ENCODE assay signal across 11 cellular contexts in genomic region chr15:39213385-39213840, GRCh38.
DNase-seq lines count a peak whose midpoint lies in the region; ATAC-seq and TF ChIP-seq lines count a peak whose summit lies in the region.
"Had no signal": no experiment of that assay in that cellular context is flagged by ENCODE, and none has a peak within 500 bp of the region (broad histone marks: within the 10 kb centered on the region; RNA-seq: fewer than 3 reads in every experiment).

No MANE protein-coding gene starts in this region.

- CTCF ChIA-PET in activated CD4-positive, alpha-beta T cell treated with anti-CD3 and anti-CD28 coated beads, Interleukin-2, amount 10 ng/mL, durations not matched to agents 7 days and 5 days (lab: Charles Lee), result no interaction called here

- TF ChIP-seq CTCF in chondrocyte (IDR thresholded peaks at IDR 0.05) (no peak), testis (IDR thresholded peaks at IDR 0.05) (no peak), GM10266 (IDR thresholded peaks at IDR 0.05; ENCODE audit: control insufficient read depth, insufficient read depth, low read depth, missing control alignments) (no peak)

- peak overlapping the region; percentile 29 for H3K4me3 Mint-ChIP-seq in chondrocyte (ENCODE audit: unreplicated experiment)
- no peak overlapping the region for H3K4me3 Mint-ChIP-seq in activated CD4-positive, alpha-beta T cell treated with anti-CD3 and anti-CD28 coated beads, Interleukin-2, amount 10 ng/mL, durations not matched to agents 7 days and 5 days

- no peaks in the 10 kb centered on the region for H3K27me3 Mint-ChIP-seq in chondrocyte (ENCODE audit: low read depth)
- peaks cover 18% of the 10 kb centered on the region for H3K27me3 Mint-ChIP-seq in activated CD4-positive, alpha-beta T cell treated with anti-CD3 and anti-CD28 coated beads, Interleukin-2, amount 10 ng/mL, durations not matched to agents 7 days and 5 days

- no peaks in the 10 kb centered on the region for H3K9me3 ChIP-seq in testis

- WGBS in testis, 2 donors, result 41 to 46% methylated on average over 7 of the region's 7 CpGs

- H3K36me3 Mint-ChIP-seq in chondrocyte (ENCODE audit: low read depth), result peaks cover 11% of the 10 kb centered on the region
- H3K36me3 Mint-ChIP-seq in activated CD4-positive, alpha-beta T cell treated with anti-CD3 and anti-CD28 coated beads, Interleukin-2, amount 10 ng/mL, durations not matched to agents 7 days and 5 days (ENCODE audit: low read depth), result no peaks in the 10 kb centered on the region

- ATAC-seq in GM18870 (IDR thresholded peaks at IDR 0.05; ENCODE audit: unreplicated experiment), result no peak

- H3K36me3 ChIP-seq in testis (ENCODE audit: low read depth, missing control alignments), result no peaks in the 10 kb centered on the region

- H3K4me1 ChIP-seq in testis, result no peaks in the 10 kb centered on the region

- DNase-seq in M059J (ENCODE audit: low read depth) (peak; percentile 95), chondrocyte (ENCODE audit: low spot score) (no peak), islet precursor cell (peak; percentile 99), testis (peak; percentile 66), GM10266 (ENCODE audit: extremely low spot score) (no peak), 8988T (no peak)
- DNase-seq in activated CD4-positive, alpha-beta T cell treated with anti-CD3 and anti-CD28 coated beads, Interleukin-2, amount 10 ng/mL, durations not matched to agents 7 days and 5 days, result no peak
- DNase-seq: activated naive CD4-positive, alpha-beta T cell treated with anti-CD3 and anti-CD28 coated beads, Interleukin-2, amount 50 U/mL, for 16 hours; SHP77 treated with DMSO at 0.1 percent for 48 hours; stimulated activated naive CD4-positive, alpha-beta T cell had no signal

- H3K9me3 Mint-ChIP-seq in chondrocyte (ENCODE audit: low read depth), result peaks cover 37% of the 10 kb centered on the region
- H3K9me3 Mint-ChIP-seq in activated CD4-positive, alpha-beta T cell treated with anti-CD3 and anti-CD28 coated beads, Interleukin-2, amount 10 ng/mL, durations not matched to agents 7 days and 5 days, result no peaks in the 10 kb centered on the region

- H3K27me3 ChIP-seq in testis, result no peaks in the 10 kb centered on the region

- H3K4me3 ChIP-seq in testis, result no peak overlapping the region

- H3K27ac ChIP-seq in testis, result no peak overlapping the region

- intact Hi-C loops in testis (cut with DNase I; ENCODE audit: low total_unique reads), result no loop called here

- no peak for TF ChIP-seq POLR2A in testis (IDR thresholded peaks at IDR 0.05)

- POLR2A ChIA-PET in activated CD4-positive, alpha-beta T cell treated with anti-CD3 and anti-CD28 coated beads, Interleukin-2, amount 10 ng/mL, durations not matched to agents 7 days and 5 days (lab: Charles Lee), result interaction anchor here (0.6 kb wide), 1 partner anchor 19 kb away, joined by 3 read pairs; no protein-coding TSS in a partner anchor

- H3K4me1 Mint-ChIP-seq in chondrocyte (ENCODE audit: low read depth), result peaks cover 29% of the 10 kb centered on the region
- H3K4me1 Mint-ChIP-seq in activated CD4-positive, alpha-beta T cell treated with anti-CD3 and anti-CD28 coated beads, Interleukin-2, amount 10 ng/mL, durations not matched to agents 7 days and 5 days, result no peaks in the 10 kb centered on the region

- H3K27ac Mint-ChIP-seq in chondrocyte (ENCODE audit: unreplicated experiment), result peak overlapping the region; percentile 88
- H3K27ac Mint-ChIP-seq in activated CD4-positive, alpha-beta T cell treated with anti-CD3 and anti-CD28 coated beads, Interleukin-2, amount 10 ng/mL, durations not matched to agents 7 days and 5 days, result no peak overlapping the region

Comparison
In these comparisons a context has a peak if more than half of its experiments do, and no peak if none do; other contexts are left out.
1. DNase-seq: peak in M059J (single experiment), islet precursor cell (single experiment) and testis (single experiment); none in chondrocyte (single experiment), activated CD4-positive, alpha-beta T cell treated with anti-CD3 and anti-CD28 coated beads, Interleukin-2, amount 10 ng/mL, durations not matched to agents 7 days and 5 days (single experiment), GM10266 (single experiment) and 8988T (single experiment).